In the genomic region with DNA sequence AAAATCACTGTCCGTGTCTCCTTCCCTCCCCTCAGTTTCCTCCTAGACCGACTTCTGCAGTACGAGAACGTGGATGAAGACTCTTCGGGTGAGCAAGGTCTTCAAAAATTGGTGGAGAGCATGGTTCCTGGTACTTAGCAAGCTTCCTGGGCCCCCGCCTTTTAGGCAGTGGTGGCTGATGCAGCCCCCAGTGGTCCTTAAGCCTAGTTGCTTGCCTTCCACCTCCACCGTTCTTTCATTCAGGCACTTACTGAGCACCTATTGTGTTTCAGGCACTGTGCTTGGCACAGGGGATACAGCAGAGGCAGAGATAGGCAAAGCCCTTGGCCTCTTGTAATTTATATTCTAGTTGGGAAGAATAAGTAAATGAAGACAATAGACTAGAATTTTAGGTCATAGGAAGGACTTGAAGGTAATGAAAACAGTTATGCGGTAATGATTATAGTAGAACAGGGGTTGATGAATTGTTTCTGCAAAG, we compare ENCODE assay signal across 8 cellular contexts. TPM values are rescaled to one million over a fixed set of nuclear protein-coding genes. Genes with fewer than 3 reads are reported as not detected.
DNase-seq lines count a peak whose midpoint lies in the region; ATAC-seq and TF ChIP-seq lines count a peak whose summit lies in the region.

No MANE protein-coding gene starts in this region.

- H2BK15ac ChIP-seq in IMR-90 (ENCODE audit: low read depth, low read length): no peak overlapping the region

- H3K36me3 ChIP-seq in IMR-90 (ENCODE audit: control insufficient read depth, insufficient read depth, low read length) (peaks cover 19% of the 10 kb centered on the region), breast epithelium (no peaks in the 10 kb centered on the region), mucosa of stomach (ENCODE audit: control insufficient read depth, insufficient read depth, low read length) (no peaks in the 10 kb centered on the region)

- peaks cover 7% of the 10 kb centered on the region; the same call in 1 of the 2 replicates for H3K9me1 ChIP-seq in IMR-90 (ENCODE audit: insufficient read depth, low read length)

- WGBS in IMR-90 (ENCODE audit: extremely low coverage in 2 of 2, insufficient read length in 1 of 2), 2 experiments: no CpG with 5 or more reads among the region's 8 CpGs

- TSS peak; percentile 25 for BruUV-seq in IMR-90 (replicated peaks; lab: Mats Ljungman, UMichigan)

- no peak for TF ChIP-seq CTCF in AG04450 (IDR thresholded peaks at IDR 0.05; ENCODE audit: low read depth, low read length)
- no peak for TF ChIP-seq CTCF in IMR-90 (conservative IDR thresholded peaks at IDR 0.05; ENCODE audit: low read depth, low read length)
- TF ChIP-seq CTCF in breast epithelium (IDR thresholded peaks at IDR 0.05): no peak

- intact Hi-C loops in IMR-90 (cut with micrococcal nuclease): loop anchor here (5.0 kb wide), 1 partner anchor 70 kb away; the partner anchor contains the start of gene KCTD13
- intact Hi-C loops in breast epithelium (cut with DNase I; ENCODE audit: low total_unique reads): no loop called here

- H3K4me1 ChIP-seq in IMR-90 (ENCODE audit: control insufficient read depth, insufficient read depth, low read length): peaks cover 8% of the 10 kb centered on the region
- peaks cover 4 to 10% of the 10 kb centered on the region in 2 donors for H3K4me1 ChIP-seq in breast epithelium
- peaks cover 17% of the 10 kb centered on the region for H3K4me1 ChIP-seq in mucosa of stomach (ENCODE audit: control insufficient read depth, insufficient read depth, low read length)

- peak overlapping the region; percentile 91 for H3K14ac ChIP-seq in IMR-90 (replicated peaks; ENCODE audit: low read depth, low read length)

- peak overlapping the region; percentile 99 for H2AFZ ChIP-seq in IMR-90 (replicated peaks; ENCODE audit: low read length, poor library complexity)

- H4K5ac ChIP-seq in IMR-90 (ENCODE audit: low read depth, low read length): peak overlapping the region; percentile 1; the same call in 1 of the 2 replicates

- H3K9me3 ChIP-seq in AG04450 (ENCODE audit: control insufficient read depth, insufficient read depth, low read length): no peaks in the 10 kb centered on the region; the same call in 1 of the 2 replicates
- no peaks in the 10 kb centered on the region for H3K9me3 ChIP-seq in IMR-90 (ENCODE audit: control insufficient read depth, insufficient read depth, low read length)
- H3K9me3 ChIP-seq in breast epithelium: no peaks in the 10 kb centered on the region
- H3K9me3 ChIP-seq in mucosa of stomach (ENCODE audit: control insufficient read depth, low read length): no peaks in the 10 kb centered on the region

- no peak for TF ChIP-seq POLR2A in IMR-90 (IDR thresholded peaks at IDR 0.05; ENCODE audit: low read depth, low read length)
- TF ChIP-seq POLR2A in breast epithelium (IDR thresholded peaks at IDR 0.05): no peak

- no peak overlapping the region for H2BK20ac ChIP-seq in IMR-90 (ENCODE audit: low read depth, low read length)

- DNase-seq in AG04450 (ENCODE audit: low read depth, low spot score) (no peak), IMR-90 (no peak), breast epithelium (ENCODE audit: low spot score in 2 of 2) (no peak), hypothalamus (lab: John Stamatoyannopoulos, UW) (no peak)

- H4K8ac ChIP-seq in IMR-90 (ENCODE audit: low read depth in 2 of 2, low read length in 2 of 2): peak overlapping the region; percentile 90 to 93

- H2AK5ac ChIP-seq in IMR-90 (ENCODE audit: low read depth, low read length): peak overlapping the region; percentile 59

- CTCF ChIA-PET in AG04450 (lab: Charles Lee) (interaction anchor here (1.0 to 1.9 kb wide), 2 partner anchors 9 to 148 kb away, joined by 3 to 6 read pairs; no protein-coding TSS in a partner anchor), IMR-90 (lab: Yijun Ruan, JAX) (interaction anchor here (1.7 kb wide), 1 partner anchor 181 kb away, joined by 4 read pairs; the partner anchor contains the start of gene PAGR1)

- no peak for TF ChIP-seq RAD21 in IMR-90 (IDR thresholded peaks at IDR 0.05; ENCODE audit: low read length)

- peak overlapping the region; percentile 71 for H3K56ac ChIP-seq in IMR-90 (ENCODE audit: extremely low read depth, insufficient read depth, low read length)

- POLR2A ChIA-PET in AG04450 (lab: Yijun Ruan, JAX) (interaction anchor here (0.7 to 2.2 kb wide), 3 partner anchors 8 to 71 kb away, joined by 3 to 8 read pairs (median 3); partner anchors contain the start of genes ALDOA and KCTD13), IMR-90 (lab: Charles Lee; ENCODE audit: unreplicated experiment) (no interaction called here)

- peak overlapping the region; percentile 98 for H2AK9ac ChIP-seq in IMR-90 (replicated peaks; ENCODE audit: low read depth, low read length, poor library complexity)

- ATAC-seq in IMR-90 (ENCODE audit: low read depth): no peak; the same call in 1 of the 2 replicates
- no peak for ATAC-seq in HG03025 (IDR thresholded peaks at IDR 0.05; ENCODE audit: low FRiP score, unreplicated experiment)
- no peak for ATAC-seq in HG02973 (IDR thresholded peaks at IDR 0.05; ENCODE audit: unreplicated experiment)
- no peak for ATAC-seq in HG02938 (IDR thresholded peaks at IDR 0.05; ENCODE audit: unreplicated experiment)

- peak overlapping the region; percentile 91 for H3K4ac ChIP-seq in IMR-90 (ENCODE audit: low read depth, low read length)

- 0 out of 2 replicates have a peak overlapping the region, but pooled peaks have one; percentile 57 for H2BK120ac ChIP-seq in IMR-90 (ENCODE audit: low read depth, low read length)

- dilution Hi-C loops in IMR-90 (cut with HindIII; ENCODE audit: low sequenced_read_pairs, unreplicated experiment): no loop called here

- peaks cover 16 to 50% of the 10 kb centered on the region in 2 experiments; a peak in 3 of 4 replicates for H3K79me1 ChIP-seq in IMR-90 (ENCODE audit: low read depth in 1 of 2, low read length in 2 of 2)

- H3K27me3 ChIP-seq in AG04450 (ENCODE audit: control insufficient read depth, insufficient read depth, low read length) (no peaks in the 10 kb centered on the region), IMR-90 (ENCODE audit: control insufficient read depth, insufficient read depth, low read length) (no peaks in the 10 kb centered on the region), breast epithelium (no peaks in the 10 kb centered on the region), mucosa of stomach (ENCODE audit: control insufficient read depth, insufficient read depth, low read length) (no peaks in the 10 kb centered on the region)

- H3K4me3 ChIP-seq in AG04450 (ENCODE audit: low read depth, low read length): peak overlapping the region; percentile 95
- H3K4me3 ChIP-seq in IMR-90 (ENCODE audit: insufficient read depth, low read depth, low read length): peak overlapping the region; percentile 65
- H3K4me3 ChIP-seq in breast epithelium: peak overlapping the region; percentile 70 to 85 (median 84)
- peak overlapping the region; percentile 69 for H3K4me3 ChIP-seq in mucosa of stomach (ENCODE audit: low read length)

- H3K27ac ChIP-seq in AG04450 (ENCODE audit: low read depth, low read length) (no peak overlapping the region), IMR-90 (ENCODE audit: insufficient read depth, low read length) (peak overlapping the region; percentile 49; the same call in 1 of the 2 replicates), breast epithelium (peak overlapping the region; percentile 96)

- H4K91ac ChIP-seq in IMR-90 (ENCODE audit: insufficient read depth, low read depth, low read length): peak overlapping the region; percentile 63; the same call in 1 of the 2 replicates

- H3K23ac ChIP-seq in IMR-90 (ENCODE audit: low read depth, low read length): peak overlapping the region; percentile 98

- no peaks in the 10 kb centered on the region for H4K20me1 ChIP-seq in IMR-90 (ENCODE audit: insufficient read depth, low read length)

- in situ Hi-C loops in IMR-90 (cut with MboI; ENCODE audit: low sequenced_read_pairs): no loop called here

- H3K9ac ChIP-seq in IMR-90 (ENCODE audit: low read depth, low read length): peak overlapping the region; percentile 65
- peak overlapping the region; percentile 87 for H3K9ac ChIP-seq in mucosa of stomach (ENCODE audit: low read length)

- no peak overlapping the region for H3K18ac ChIP-seq in IMR-90 (ENCODE audit: low read depth, low read length)

- peak overlapping the region; percentile 27 for H2BK5ac ChIP-seq in IMR-90 (ENCODE audit: low read depth, low read length, poor library complexity, severe bottlenecking)

- peak overlapping the region; percentile 95 for H3K4me2 ChIP-seq in IMR-90 (ENCODE audit: low read depth, low read length)

RNA-seq across cellular contexts. Expression of gene INO80E, which starts 0.8 kb away (rescaled TPM):
- polyA plus RNA-seq in AG04450 (2011; rRNA removed) (27.3 and 27.5 TPM in 2 replicates), IMR-90 (2012; rRNA removed) (40.9 and 46.5 TPM in 2 replicates)
- 8.6 and 10.1 TPM in 2 replicates for polyA minus RNA-seq in AG04450 (2011; rRNA and poly(A)+ RNA removed)
- total RNA-seq in IMR-90 (2012; rRNA removed) (42.1 and 42.8 TPM in 2 replicates), breast epithelium (10 to 100 TPM; 31.8 to 39.7 (median 38.6) TPM)
- 45.5 and 51.0 TPM in 2 replicates for polyA plus RNA-seq in IMR-90 (2012; cell fraction: cytosol; rRNA removed)
- 91.7 and 205 TPM in 2 replicates for polyA plus RNA-seq in IMR-90 (2012; cell fraction: nucleus; rRNA removed; ENCODE audit: low replicate concordance)

RNA-seq across cellular contexts. Expression of gene HIRIP3, which starts 1.4 kb away (rescaled TPM):
- polyA plus RNA-seq in AG04450 (2011; rRNA removed) (2.5 and 3.8 TPM in 2 replicates), IMR-90 (2012; rRNA removed) (10.5 and 13.7 TPM in 2 replicates)
- 2.1 and 2.2 TPM in 2 replicates for polyA minus RNA-seq in AG04450 (2011; rRNA and poly(A)+ RNA removed)
- total RNA-seq in IMR-90 (2012; rRNA removed) (5.0 and 5.8 TPM in 2 replicates), breast epithelium (10 to 100 TPM; 10.5 to 18.2 (median 15.5) TPM)
- 10.9 and 18.2 TPM in 2 replicates for polyA plus RNA-seq in IMR-90 (2012; cell fraction: cytosol; rRNA removed)
- 4.6 and 5.7 TPM in 2 replicates for polyA plus RNA-seq in IMR-90 (2012; cell fraction: nucleus; rRNA removed; ENCODE audit: low replicate concordance)

RNA-seq across cellular contexts. Expression of gene DOC2A, which starts 14.0 kb away (rescaled TPM):
- polyA plus RNA-seq in AG04450 (2011; rRNA removed) (0.22 and 0.46 TPM in 2 replicates), IMR-90 (2012; rRNA removed) (0.48 and 0.50 TPM in 2 replicates)
- 0.39 and 0.87 TPM in 2 replicates for polyA minus RNA-seq in AG04450 (2011; rRNA and poly(A)+ RNA removed)
- total RNA-seq in IMR-90 (2012; rRNA removed) (under 0.01 TPM in 1 of 2 replicates, not detected in the other), breast epithelium (1 to 10 TPM in 2 of 3 donors, under 1 TPM in 1; 0.48 to 4.5 (median 2.3) TPM)
- 0.37 and 0.68 TPM in 2 replicates for polyA plus RNA-seq in IMR-90 (2012; cell fraction: cytosol; rRNA removed)
- 6.0 and 7.2 TPM in 2 replicates for polyA plus RNA-seq in IMR-90 (2012; cell fraction: nucleus; rRNA removed; ENCODE audit: low replicate concordance)

RNA-seq across cellular contexts. Expression of gene TAOK2, which starts 23.1 kb away (rescaled TPM):
- 16.9 and 18.2 TPM in 2 replicates for polyA plus RNA-seq in AG04450 (2011; rRNA removed)
- polyA minus RNA-seq in AG04450 (2011; rRNA and poly(A)+ RNA removed): 29.3 and 32.3 TPM in 2 replicates
- 31.7 and 32.8 TPM in 2 replicates for total RNA-seq in IMR-90 (2012; rRNA removed)
- polyA plus RNA-seq in IMR-90 (2012; rRNA removed): 23.0 and 26.4 TPM in 2 replicates
- 19.4 and 23.3 TPM in 2 replicates for polyA plus RNA-seq in IMR-90 (2012; cell fraction: cytosol; rRNA removed)
- polyA plus RNA-seq in IMR-90 (2012; cell fraction: nucleus; rRNA removed; ENCODE audit: low replicate concordance): 59.5 and 117 TPM in 2 replicates
- 10 to 100 TPM; 31.8 to 51.1 (median 37.3) TPM for total RNA-seq in breast epithelium

RNA-seq across cellular contexts. Expression of gene C16orf92, which starts 26.2 kb away (rescaled TPM):
- polyA plus RNA-seq in AG04450 (2011; rRNA removed) (not detected in 2 replicates), IMR-90 (2012; rRNA removed) (not detected in 2 replicates)
- polyA minus RNA-seq in AG04450 (2011; rRNA and poly(A)+ RNA removed): not detected in 2 replicates
- total RNA-seq in IMR-90 (2012; rRNA removed) (not detected in 2 replicates), breast epithelium (not detected)
- not detected in 2 replicates for polyA plus RNA-seq in IMR-90 (2012; cell fraction: cytosol; rRNA removed)
- not detected in 2 replicates for polyA plus RNA-seq in IMR-90 (2012; cell fraction: nucleus; rRNA removed; ENCODE audit: low replicate concordance)
